10 cellular contexts compared by ENCODE assay signal in genomic region chr1:156145622-156146005, GRCh38. TPM values are rescaled to one million over a fixed set of nuclear protein-coding genes. Genes with fewer than 3 reads are reported as not detected.
DNase-seq lines count a peak whose midpoint lies in the region; ATAC-seq, FAIRE-seq and TF ChIP-seq lines count a peak whose summit lies in the region.
"Had no signal": no experiment of that assay in that cellular context is flagged by ENCODE, and none has a peak within 500 bp of the region (broad histone marks: within the 10 kb centered on the region; RNA-seq: fewer than 3 reads in every experiment).

No MANE protein-coding gene starts in this region.

- in situ Hi-C loops in GM12878 (cut with MboI) = loop anchor here (5.0 kb wide), 1 partner anchor 77 kb away; no protein-coding TSS in a partner anchor

- H3K4me2 ChIP-seq in GM12878 (ENCODE audit: control insufficient read depth, insufficient read depth) (peak overlapping the region; percentile 89; the same call in 1 of the 2 replicates), OCI-LY7 (ENCODE audit: low read length) (no peak overlapping the region)

- BruUV-seq in GM12878 (replicated peaks; lab: Mats Ljungman, UMichigan) = no TSS peak
- no TSS peak for BruUV-seq in OCI-LY7 (replicated peaks; lab: Mats Ljungman, UMichigan)

- CTCF ChIA-PET in GM12878 (lab: Yijun Ruan, JAX) = interaction anchor here (0.6 to 16.8 kb wide), 26 partner anchors 8 to 300 kb away, joined by 3 to 502 read pairs (median 4); partner anchors contain the start of genes LMNA, PAQR6, PMF1 and SLC25A44
- CTCF ChIA-PET in OCI-LY7 (lab: Charles Lee; ENCODE audit: unreplicated experiment) = interaction anchor here (0.5 to 2.2 kb wide), 3 partner anchors 17 to 402 kb away, joined by 3 to 6 read pairs (median 4); no protein-coding TSS in a partner anchor

- 100% methylated on average over 2 of the region's 2 CpGs for WGBS in GM12878 (ENCODE audit: insufficient coverage, insufficient replicate concordance, low lambda C conversion rate, missing lambda C conversion rate)

- TF ChIP-seq RAD21 in GM12878 (IDR thresholded peaks at IDR 0.05; ENCODE audit: insufficient read depth, low read depth, low read length) = no peak

- no peaks in the 10 kb centered on the region for H3K27me3 Mint-ChIP-seq in activated CD4-positive, alpha-beta T cell treated with anti-CD3 and anti-CD28 coated beads, Interleukin-2, amount 10 ng/mL, durations not matched to agents 24 days and 14 days

- H3K4me3 Mint-ChIP-seq in activated CD4-positive, alpha-beta T cell treated with anti-CD3 and anti-CD28 coated beads, Interleukin-2, amount 10 ng/mL, durations not matched to agents 24 days and 14 days = peak overlapping the region; percentile 61
- peak overlapping the region; percentile 68 for H3K4me3 Mint-ChIP-seq in stimulated activated effector memory CD8-positive, alpha-beta T cell treated with anti-CD3 and anti-CD28 coated beads, Interleukin-12 subunit alpha, Interleukin-12 subunit beta, amount 100 ng/mL, for 72 hours

- TF ChIP-seq POLR2A in GM12878 (IDR thresholded peaks at IDR 0.05; ENCODE audit: low read depth, low read length) = no peak

- H3K9me3 ChIP-seq in MG63 (no peaks in the 10 kb centered on the region), GM12878 (replicated peaks; ENCODE audit: control insufficient read depth, insufficient read depth, low read length) (no peaks in the 10 kb centered on the region), OCI-LY7 (ENCODE audit: low read length) (no peaks in the 10 kb centered on the region)

- intact Hi-C loops in activated CD4-positive, alpha-beta T cell treated with anti-CD3 and anti-CD28 coated beads, Interleukin-2, amount 10 ng/mL, durations not matched to agents 24 days and 14 days (cut with micrococcal nuclease) = loop anchor here (1.0 to 5.0 kb wide), 4 partner anchors 15 to 172 kb away; no protein-coding TSS in a partner anchor
- intact Hi-C loops in GM12878 (cut with micrococcal nuclease; ENCODE audit: unreplicated experiment) (loop anchor here (1.0 to 5.0 kb wide), 2 partner anchors 80 to 172 kb away; no protein-coding TSS in a partner anchor), OCI-LY7 (cut with micrococcal nuclease; ENCODE audit: unreplicated experiment) (loop anchor here (1.0 kb wide), 2 partner anchors 68 to 80 kb away; partner anchors contain the start of gene PMF1)

- peaks cover 28% of the 10 kb centered on the region for H3K4me1 Mint-ChIP-seq in activated CD4-positive, alpha-beta T cell treated with anti-CD3 and anti-CD28 coated beads, Interleukin-2, amount 10 ng/mL, durations not matched to agents 24 days and 14 days
- H3K4me1 Mint-ChIP-seq in stimulated activated effector memory CD8-positive, alpha-beta T cell treated with anti-CD3 and anti-CD28 coated beads, Interleukin-12 subunit alpha, Interleukin-12 subunit beta, amount 100 ng/mL, for 72 hours = peaks cover 53% of the 10 kb centered on the region

- H3K9me3 Mint-ChIP-seq in activated CD4-positive, alpha-beta T cell treated with anti-CD3 and anti-CD28 coated beads, Interleukin-2, amount 10 ng/mL, durations not matched to agents 24 days and 14 days = no peaks in the 10 kb centered on the region
- H3K9me3 Mint-ChIP-seq in stimulated activated effector memory CD8-positive, alpha-beta T cell treated with anti-CD3 and anti-CD28 coated beads, Interleukin-12 subunit alpha, Interleukin-12 subunit beta, amount 100 ng/mL, for 72 hours = no peaks in the 10 kb centered on the region

- H3K36me3 ChIP-seq in MG63 (peaks cover 15% of the 10 kb centered on the region), GM12878 (ENCODE audit: control insufficient read depth in 2 of 2, insufficient read depth in 2 of 2, low read length in 1 of 2) (no peaks in the 10 kb centered on the region), OCI-LY7 (ENCODE audit: insufficient read depth, low read length) (no peaks in the 10 kb centered on the region)

- H3K4me3 ChIP-seq in MG63 = 0 out of 2 replicates have a peak overlapping the region, but pooled peaks have one; percentile 0
- H3K4me3 ChIP-seq in GM12878 = no peak overlapping the region
- H3K4me3 ChIP-seq in OCI-LY7 (ENCODE audit: low read depth, low read length, poor library complexity, severe bottlenecking) = no peak overlapping the region

- FAIRE-seq in GM12878 (lab: Jason Lieb, UNC) = no peak

- RAD21 ChIA-PET in GM12878 (lab: Charles Lee; ENCODE audit: unreplicated experiment) = interaction anchor here (0.6 to 17.9 kb wide), 14 partner anchors 9 to 174 kb away, joined by 3 to 361 read pairs (median 4); partner anchors contain the start of genes PMF1 and SMG5

- SMC1A ChIA-PET in GM12878 (lab: Charles Lee; ENCODE audit: uncharacterized antibody, unreplicated experiment) = interaction anchor here (0.6 to 22.3 kb wide), 16 partner anchors 11 to 176 kb away, joined by 3 to 411 read pairs (median 5); partner anchors contain the start of gene TMEM79

- H3K9ac ChIP-seq in GM12878 (ENCODE audit: control insufficient read depth, insufficient read depth, low read length) = no peak overlapping the region

- peaks cover 43% of the 10 kb centered on the region for H3K4me1 ChIP-seq in GM12878 (ENCODE audit: control insufficient read depth, insufficient read depth, low read length)
- H3K4me1 ChIP-seq in OCI-LY7 (ENCODE audit: insufficient read depth, low read length, poor library complexity, severe bottlenecking) = peaks cover 35% of the 10 kb centered on the region

- no peaks in the 10 kb centered on the region for H4K20me1 ChIP-seq in GM12878 (ENCODE audit: control insufficient read depth, insufficient read depth)
- H4K20me1 ChIP-seq in OCI-LY7 (ENCODE audit: insufficient read depth, low read length) = no peaks in the 10 kb centered on the region

- POLR2A ChIA-PET in GM12878 (lab: Charles Lee) = interaction anchor here (0.6 to 11.7 kb wide), 5 partner anchors 49 to 82 kb away, joined by 3 to 158 read pairs (median 7); partner anchors contain the start of gene SLC25A44
- POLR2A ChIA-PET in OCI-LY7 (lab: Charles Lee) = interaction anchor here (0.6 to 3.5 kb wide), 3 partner anchors 12 to 80 kb away, joined by 3 to 18 read pairs (median 3); no protein-coding TSS in a partner anchor

- no peaks in the 10 kb centered on the region for H3K27me3 ChIP-seq in MG63
- H3K27me3 ChIP-seq in GM12878 (replicated peaks in 1 of 2; ENCODE audit: control insufficient read depth in 2 of 2, insufficient read depth in 2 of 2, low read length in 1 of 2) = no peaks in the 10 kb centered on the region

- H3K79me2 ChIP-seq in GM12878 (ENCODE audit: control insufficient read depth, insufficient read depth, low read length) = no peaks in the 10 kb centered on the region
- H3K79me2 ChIP-seq in OCI-LY7 (ENCODE audit: insufficient read depth, low read depth, low read length) = peaks cover 7% of the 10 kb centered on the region; the same call in 1 of the 2 replicates

- ATAC-seq in GM12878 = no peak
- ATAC-seq in stimulated activated effector memory CD8-positive, alpha-beta T cell treated with anti-CD3 and anti-CD28 coated beads, Interleukin-12 subunit alpha, Interleukin-12 subunit beta, amount 100 ng/mL, for 72 hours = no peak
- ATAC-seq in GM19035 (IDR thresholded peaks at IDR 0.05; ENCODE audit: unreplicated experiment) = no peak

- H2AFZ ChIP-seq in GM12878 (ENCODE audit: control insufficient read depth, low read depth, low read length) (no peak overlapping the region; the same call in 1 of the 2 replicates), OCI-LY7 (ENCODE audit: low read length) (no peak overlapping the region; the same call in 1 of the 2 replicates)

- H3K9me2 ChIP-seq in OCI-LY7 (ENCODE audit: insufficient read depth, low read length) = no peaks in the 10 kb centered on the region

- no peak for TF ChIP-seq CTCF in GM12878 (IDR thresholded peaks at IDR 0.05 in 2 of 3, conservative IDR thresholded peaks at IDR 0.05 in 1 of 3; ENCODE audit: control insufficient read depth in 2 of 3, extremely low read depth in 1 of 3, insufficient read depth in 1 of 3, low read depth in 3 of 3, low read length in 3 of 3)
- TF ChIP-seq CTCF in OCI-LY7 (conservative IDR thresholded peaks at IDR 0.05; ENCODE audit: low read length) = no peak

- H3K27ac ChIP-seq in GM12878 (ENCODE audit: control insufficient read depth, insufficient read depth) (no peak overlapping the region; the same call in 1 of the 2 replicates), OCI-LY7 (ENCODE audit: low read depth, low read length, poor library complexity, severe bottlenecking) (no peak overlapping the region)
- H3K27ac ChIP-seq: brain microvascular endothelial cell had no signal

- H3K36me3 Mint-ChIP-seq in activated CD4-positive, alpha-beta T cell treated with anti-CD3 and anti-CD28 coated beads, Interleukin-2, amount 10 ng/mL, durations not matched to agents 24 days and 14 days (ENCODE audit: low read depth) = no peaks in the 10 kb centered on the region
- peaks cover 38% of the 10 kb centered on the region for H3K36me3 Mint-ChIP-seq in stimulated activated effector memory CD8-positive, alpha-beta T cell treated with anti-CD3 and anti-CD28 coated beads, Interleukin-12 subunit alpha, Interleukin-12 subunit beta, amount 100 ng/mL, for 72 hours

- peak overlapping the region; percentile 90 for H3K27ac Mint-ChIP-seq in activated CD4-positive, alpha-beta T cell treated with anti-CD3 and anti-CD28 coated beads, Interleukin-2, amount 10 ng/mL, durations not matched to agents 24 days and 14 days
- peak overlapping the region; percentile 91 for H3K27ac Mint-ChIP-seq in stimulated activated effector memory CD8-positive, alpha-beta T cell treated with anti-CD3 and anti-CD28 coated beads, Interleukin-12 subunit alpha, Interleukin-12 subunit beta, amount 100 ng/mL, for 72 hours

- no peak for DNase-seq in activated CD4-positive, alpha-beta T cell treated with anti-CD3 and anti-CD28 coated beads, Interleukin-2, amount 10 ng/mL, durations not matched to agents 24 days and 14 days
- no peak for DNase-seq in activated CD4-positive, alpha-beta T cell treated with anti-CD3 and anti-CD28 coated beads for 4 hours
- DNase-seq in MG63 (no peak), GM12878 (ENCODE audit: low read depth, low spot score) (no peak), OCI-LY7 (ENCODE audit: low spot score) (no peak), NCI-H510A treated with DMSO at 0.1 percent for 48 hours (lab: John Stamatoyannopoulos, UW) (no peak)
- DNase-seq in stimulated activated effector memory CD8-positive, alpha-beta T cell treated with anti-CD3 and anti-CD28 coated beads, Interleukin-12 subunit alpha, Interleukin-12 subunit beta, amount 100 ng/mL, for 72 hours (ENCODE audit: low spot score in 2 of 2) = no peak
- DNase-seq: activated naive CD4-positive, alpha-beta T cell had no signal

- TF ChIP-seq EP300 in GM12878 (IDR thresholded peaks at IDR 0.05; ENCODE audit: borderline replicate concordance in 1 of 2, control insufficient read depth in 1 of 2, low read depth in 2 of 2, low read length in 2 of 2) = no peak

RNA-seq across cellular contexts. Expression of gene SEMA4A, which starts 7.8 kb away (rescaled TPM):
- 12.1 and 12.7 TPM in 2 replicates for total RNA-seq in activated CD4-positive, alpha-beta T cell treated with anti-CD3 and anti-CD28 coated beads, Interleukin-2, amount 10 ng/mL, durations not matched to agents 24 days and 14 days
- 0.49 TPM in 1 of 2 replicates, not detected in the other for total RNA-seq in MG63 (2014; rRNA removed; shearing (Covaris generic); ENCODE audit: low replicate concordance)
- total RNA-seq in GM12878 (2013; cell fraction: nucleolus; rRNA removed) = 64.1 and 65.1 TPM in 2 replicates
- total RNA-seq in GM12878 (2014; rRNA removed) (24.4 and 36.5 TPM in 2 replicates), GM12878 (2014; rRNA removed; fragmentation: Illumina TruSeq; extraction: Trizol) (16.5 and 17.2 TPM in 2 replicates), GM12878 (2021) (46.3 and 52.1 TPM in 2 replicates), OCI-LY7 (2022) (196 and 205 TPM in 2 replicates)
- 18.2 TPM for polyA plus RNA-seq in GM12878 (2011; ENCODE audit: low read depth)
- polyA plus RNA-seq in GM12878 (2011; rRNA removed) (10.5 and 20.9 TPM in 2 replicates), GM12878 (2014; fragmentation: Illumina TruSeq; extraction: Trizol) (25.7 and 31.2 TPM in 2 replicates), GM12878 (2014; fragmentation: Nextera tagmentation; extraction: Ambion mirVana) (1 to 10 TPM; 2.6 to 3.4 TPM), GM12878 (2014; rRNA removed) (34.4 and 38.4 TPM in 2 replicates), GM12878 (2016; fragmentation: Nextera tagmentation; extraction: Ambion mirVana) (10 to 100 TPM; 60.3 to 64.2 TPM)
- 24.1 and 29.5 TPM in 2 replicates for polyA plus RNA-seq in GM12878 (2011; cell fraction: cytosol; rRNA removed)
- polyA plus RNA-seq in GM12878 (2011; cell fraction: nucleus; rRNA removed) = 35.2 and 36.4 TPM in 2 replicates
- polyA plus RNA-seq in GM12878 (2012) = 25.7 and 38.9 TPM in 2 replicates
- polyA minus RNA-seq in GM12878 (2011; rRNA and poly(A)+ RNA removed) = 35.6 and 48.7 TPM in 2 replicates
- 21.6 and 23.9 TPM in 2 replicates for polyA minus RNA-seq in GM12878 (2011; cell fraction: cytosol; rRNA and poly(A)+ RNA removed)
- 25.8 and 43.8 TPM in 2 replicates for polyA minus RNA-seq in GM12878 (2011; cell fraction: nucleus; rRNA and poly(A)+ RNA removed)
- total RNA-seq in OCI-LY7 (2014; rRNA removed; shearing (Covaris generic)) = 77.8 and 81.2 TPM in 2 replicates

RNA-seq across cellular contexts. Expression of gene LMNA, which starts 31.1 kb away (rescaled TPM):
- total RNA-seq in activated CD4-positive, alpha-beta T cell treated with anti-CD3 and anti-CD28 coated beads, Interleukin-2, amount 10 ng/mL, durations not matched to agents 24 days and 14 days = 105 and 110 TPM in 2 replicates
- 1,337 and 1,568 TPM in 2 replicates for total RNA-seq in MG63 (2014; rRNA removed; shearing (Covaris generic); ENCODE audit: low replicate concordance)
- 58.3 and 77.1 TPM in 2 replicates for total RNA-seq in GM12878 (2013; cell fraction: nucleolus; rRNA removed)
- total RNA-seq in GM12878 (2014; rRNA removed) (130 and 136 TPM in 2 replicates), GM12878 (2014; rRNA removed; fragmentation: Illumina TruSeq; extraction: Trizol) (31.6 and 35.1 TPM in 2 replicates), GM12878 (2021) (188 and 189 TPM in 2 replicates), OCI-LY7 (2022) (5.0 and 6.5 TPM in 2 replicates)
- 30.2 TPM for polyA plus RNA-seq in GM12878 (2011; ENCODE audit: low read depth)
- polyA plus RNA-seq in GM12878 (2011; rRNA removed) (37.3 and 52.9 TPM in 2 replicates), GM12878 (2014; fragmentation: Illumina TruSeq; extraction: Trizol) (9.6 and 30.1 TPM in 2 replicates), GM12878 (2014; fragmentation: Nextera tagmentation; extraction: Ambion mirVana) (1 to 10 TPM in 1 of 2 experiments, under 1 TPM in 1; 0.42 to 6.0 TPM), GM12878 (2014; rRNA removed) (101 and 109 TPM in 2 replicates), GM12878 (2016; fragmentation: Nextera tagmentation; extraction: Ambion mirVana) (100 to 1,000 TPM; 320 to 334 TPM)
- polyA plus RNA-seq in GM12878 (2011; cell fraction: cytosol; rRNA removed) = 76.4 and 82.6 TPM in 2 replicates
- 164 and 324 TPM in 2 replicates for polyA plus RNA-seq in GM12878 (2011; cell fraction: nucleus; rRNA removed)
- 32.4 and 54.8 TPM in 2 replicates for polyA plus RNA-seq in GM12878 (2012)
- 42.8 and 77.1 TPM in 2 replicates for polyA minus RNA-seq in GM12878 (2011; rRNA and poly(A)+ RNA removed)
- polyA minus RNA-seq in GM12878 (2011; cell fraction: cytosol; rRNA and poly(A)+ RNA removed) = 30.6 and 41.6 TPM in 2 replicates
- polyA minus RNA-seq in GM12878 (2011; cell fraction: nucleus; rRNA and poly(A)+ RNA removed) = 32.8 and 46.7 TPM in 2 replicates
- 12.9 and 14.3 TPM in 2 replicates for total RNA-seq in OCI-LY7 (2014; rRNA removed; shearing (Covaris generic))

RNA-seq across cellular contexts. Expression of gene SLC25A44, which starts 48.3 kb away (rescaled TPM):
- total RNA-seq in activated CD4-positive, alpha-beta T cell treated with anti-CD3 and anti-CD28 coated beads, Interleukin-2, amount 10 ng/mL, durations not matched to agents 24 days and 14 days = 61.0 and 67.9 TPM in 2 replicates
- total RNA-seq in MG63 (2014; rRNA removed; shearing (Covaris generic); ENCODE audit: low replicate concordance) = 12.7 and 13.1 TPM in 2 replicates
- total RNA-seq in GM12878 (2013; cell fraction: nucleolus; rRNA removed) = 29.0 and 32.4 TPM in 2 replicates
- 22.4 and 25.6 TPM in 2 replicates for total RNA-seq in GM12878 (2014; rRNA removed)
- total RNA-seq in GM12878 (2014; rRNA removed; fragmentation: Illumina TruSeq; extraction: Trizol) = 21.1 TPM in 2 replicates
- 28.7 and 37.7 TPM in 2 replicates for total RNA-seq in GM12878 (2021)
- 12.3 TPM for polyA plus RNA-seq in GM12878 (2011; ENCODE audit: low read depth)
- 22.2 and 36.3 TPM in 2 replicates for polyA plus RNA-seq in GM12878 (2011; rRNA removed)
- polyA plus RNA-seq in GM12878 (2011; cell fraction: cytosol; rRNA removed) = 37.9 and 40.4 TPM in 2 replicates
- 21.2 and 21.6 TPM in 2 replicates for polyA plus RNA-seq in GM12878 (2011; cell fraction: nucleus; rRNA removed)
- polyA plus RNA-seq in GM12878 (2012) = 12.9 and 17.2 TPM in 2 replicates
- 36.5 and 43.3 TPM in 2 replicates for polyA plus RNA-seq in GM12878 (2014; fragmentation: Illumina TruSeq; extraction: Trizol)
- 1 to 10 TPM; 7.1 to 9.2 TPM for polyA plus RNA-seq in GM12878 (2014; fragmentation: Nextera tagmentation; extraction: Ambion mirVana)
- polyA plus RNA-seq in GM12878 (2014; rRNA removed) = 28.3 and 29.9 TPM in 2 replicates
- 10 to 100 TPM; 32.5 to 35.8 TPM for polyA plus RNA-seq in GM12878 (2016; fragmentation: Nextera tagmentation; extraction: Ambion mirVana)
- polyA minus RNA-seq in GM12878 (2011; rRNA and poly(A)+ RNA removed) = 39.0 and 49.8 TPM in 2 replicates
- polyA minus RNA-seq in GM12878 (2011; cell fraction: cytosol; rRNA and poly(A)+ RNA removed) = 10.4 and 12.9 TPM in 2 replicates
- polyA minus RNA-seq in GM12878 (2011; cell fraction: nucleus; rRNA and poly(A)+ RNA removed) = 7.4 and 13.0 TPM in 2 replicates
- total RNA-seq in OCI-LY7 (2014; rRNA removed; shearing (Covaris generic)) = 8.5 and 11.0 TPM in 2 replicates
- total RNA-seq in OCI-LY7 (2022) = 22.5 and 26.1 TPM in 2 replicates
